In genomic region chr2:43175187-43175490, GRCh38 we compare ENCODE assay signal across 8 cellular contexts. TPM values are rescaled to one million over a fixed set of nuclear protein-coding genes. Genes with fewer than 3 reads are reported as not detected.
DNase-seq lines count a peak whose midpoint lies in the region; TF ChIP-seq lines count a peak whose summit lies in the region.

No MANE protein-coding gene starts in this region.

- no TSS peak for BruUV-seq in Caco-2 (replicated peaks; lab: Mats Ljungman, UMichigan)

- H3K36me3 Mint-ChIP-seq in Caco-2 (ENCODE audit: insufficient read depth, unreplicated experiment), result no peaks in the 10 kb centered on the region
- peaks cover 9% of the 10 kb centered on the region for H3K36me3 Mint-ChIP-seq in endothelial cell (ENCODE audit: low read depth, unreplicated experiment)
- no peaks in the 10 kb centered on the region for H3K36me3 Mint-ChIP-seq in nephron (ENCODE audit: low read depth)

- H3K27me3 Mint-ChIP-seq in Caco-2 (ENCODE audit: insufficient read depth, unreplicated experiment) (no peaks in the 10 kb centered on the region), endothelial cell (ENCODE audit: unreplicated experiment) (peaks cover 19% of the 10 kb centered on the region), nephron (ENCODE audit: low read depth) (peaks cover 10% of the 10 kb centered on the region)

- peaks cover 49% of the 10 kb centered on the region for H3K4me1 ChIP-seq in Caco-2

- TF ChIP-seq CTCF in Caco-2 (IDR thresholded peaks at IDR 0.05; ENCODE audit: insufficient read depth in 1 of 2, low read depth in 1 of 2, low read length in 1 of 2, severe bottlenecking in 1 of 2, unreplicated experiment in 1 of 2), result no peak
- TF ChIP-seq CTCF in endothelial cell (IDR thresholded peaks at IDR 0.05; ENCODE audit: unreplicated experiment), result no peak
- TF ChIP-seq CTCF in nephron (IDR thresholded peaks at IDR 0.05; ENCODE audit: unreplicated experiment in 3 of 3), result no peak

- no peak overlapping the region for H3K4me3 ChIP-seq in Caco-2 (ENCODE audit: low read depth, low read length)

- no peaks in the 10 kb centered on the region for H3K27me3 ChIP-seq in Caco-2 (replicated peaks; ENCODE audit: control insufficient read depth, insufficient read depth, low read length)

- H3K9me3 Mint-ChIP-seq in Caco-2 (ENCODE audit: unreplicated experiment), result no peaks in the 10 kb centered on the region
- peaks cover 18% of the 10 kb centered on the region for H3K9me3 Mint-ChIP-seq in endothelial cell (ENCODE audit: unreplicated experiment)
- no peaks in the 10 kb centered on the region for H3K9me3 Mint-ChIP-seq in nephron

- H3K9me3 ChIP-seq in Caco-2, result no peaks in the 10 kb centered on the region

- H3K27ac Mint-ChIP-seq in Caco-2 (ENCODE audit: unreplicated experiment), result peak overlapping the region; percentile 65
- H3K27ac Mint-ChIP-seq in endothelial cell (ENCODE audit: unreplicated experiment), result peak overlapping the region; percentile 93
- peak overlapping the region; percentile 93 to 95 (median 93) for H3K27ac Mint-ChIP-seq in nephron

- POLR2A ChIA-PET in Caco-2 (lab: Charles Lee), result interaction anchor here (0.6 kb wide), 1 partner anchor 20 kb away, joined by 3 read pairs; no protein-coding TSS in a partner anchor

- CTCF ChIA-PET in Caco-2 (lab: Charles Lee), result interaction anchor here (2.0 kb wide), 1 partner anchor 195 kb away, joined by 4 read pairs; no protein-coding TSS in a partner anchor

- intact Hi-C loops in Caco-2 (cut with micrococcal nuclease; ENCODE audit: unreplicated experiment), result no loop called here

- DNase-seq in Caco-2, result no peak
- peak; percentile 79 for DNase-seq in OCI-M1 (lab: John Stamatoyannopoulos, UW)
- no peak for DNase-seq in endothelial cell (ENCODE audit: low spot score)
- no peak for DNase-seq in medulla oblongata (ENCODE audit: extremely low spot score)
- DNase-seq in NCI-H345 treated with DMSO at 0.1 percent for 48 hours (lab: John Stamatoyannopoulos, UW; ENCODE audit: unreplicated experiment), result no peak
- no peak for DNase-seq in SKM-1 treated with dmso at 0.1 percent for 144 hours (lab: John Stamatoyannopoulos, UW; ENCODE audit: unreplicated experiment)
- DNase-seq in inferior parietal cortex (ENCODE audit: extremely low spot score), result no peak

- no peaks in the 10 kb centered on the region; the same call in 1 of the 2 replicates for H3K36me3 ChIP-seq in Caco-2 (ENCODE audit: control insufficient read depth, insufficient read depth, low read length)

- H3K4me1 Mint-ChIP-seq in Caco-2 (ENCODE audit: low read depth, unreplicated experiment) (peaks cover 24% of the 10 kb centered on the region), endothelial cell (ENCODE audit: unreplicated experiment) (peaks cover 29% of the 10 kb centered on the region), nephron (peaks cover 43% of the 10 kb centered on the region)

- H3K4me3 Mint-ChIP-seq in Caco-2 (ENCODE audit: unreplicated experiment) (no peak overlapping the region), endothelial cell (ENCODE audit: unreplicated experiment) (peak overlapping the region; percentile 47), nephron (no peak overlapping the region)

RNA-seq across cellular contexts. Expression of gene ZFP36L2, which starts 51.3 kb away (rescaled TPM):
- total RNA-seq in Caco-2 (2022), result 225 and 237 TPM in 2 replicates
- 72.1 TPM for total RNA-seq in endothelial cell (ENCODE audit: unreplicated experiment)
